ENCODE assay signal across 1 cellular context in genomic region chr4:184937745-184938144, GRCh38.
TF ChIP-seq lines count a peak whose summit lies in the region.

No MANE protein-coding gene starts in this region.

TF ChIP-seq in HepG2, 621 proteins besides CTCF, POLR2A, EP300 and RAD21 (continued from another document):
- TF ChIP-seq THAP9 (CRISPR knock-in tag; IDR thresholded peaks at IDR 0.05; ENCODE audit: borderline replicate concordance), result no peak
- no peak for TF ChIP-seq ZSCAN20 (CRISPR knock-in tag; IDR thresholded peaks at IDR 0.05; ENCODE audit: borderline replicate concordance)
- TF ChIP-seq ATF2 (CRISPR knock-in tag; IDR thresholded peaks at IDR 0.05), result no peak
- TF ChIP-seq NFKBIZ (CRISPR knock-in tag; IDR thresholded peaks at IDR 0.05), result no peak
- no peak for TF ChIP-seq ZNF142 (CRISPR knock-in tag; IDR thresholded peaks at IDR 0.05)
- no peak for TF ChIP-seq ARNT2 (CRISPR knock-in tag; IDR thresholded peaks at IDR 0.05; ENCODE audit: low read depth)
- TF ChIP-seq DZIP1 (CRISPR knock-in tag; IDR thresholded peaks at IDR 0.05), result no peak
- no peak for TF ChIP-seq HOXA9 (CRISPR knock-in tag; IDR thresholded peaks at IDR 0.05; ENCODE audit: borderline replicate concordance)
- no peak for TF ChIP-seq DNMT1 (CRISPR knock-in tag; IDR thresholded peaks at IDR 0.05)
- TF ChIP-seq NPAS2 (CRISPR knock-in tag; IDR thresholded peaks at IDR 0.05; ENCODE audit: borderline replicate concordance), result no peak
- no peak for TF ChIP-seq TP53 (CRISPR knock-in tag; conservative IDR thresholded peaks at IDR 0.05)
- no peak for TF ChIP-seq FLYWCH1 (CRISPR knock-in tag; IDR thresholded peaks at IDR 0.05)
